17 cellular contexts compared by ENCODE assay signal in genomic region chr6:88867841-88868558, GRCh38.
DNase-seq lines count a peak whose midpoint lies in the region; ATAC-seq and TF ChIP-seq lines count a peak whose summit lies in the region.
"Had no signal": no experiment of that assay in that cellular context is flagged by ENCODE, and none has a peak within 500 bp of the region (broad histone marks: within the 10 kb centered on the region; RNA-seq: fewer than 3 reads in every experiment).

No MANE protein-coding gene starts in this region.

- H3K36me3 Mint-ChIP-seq in activated T-cell treated with anti-CD3 and anti-CD28 coated beads, Interleukin-2, amount 50 U/mL, for 72 hours (ENCODE audit: insufficient read depth in 2 of 2), result peaks cover 2% of the 10 kb centered on the region in 2 donors
- peaks cover 2% of the 10 kb centered on the region for H3K36me3 Mint-ChIP-seq in activated T-cell treated with anti-CD3 and anti-CD28 coated beads, Interleukin-2, amount 50 U/mL, for 4 hours (ENCODE audit: insufficient read depth)
- peaks cover 23 to 34% of the 10 kb centered on the region in 2 donors for H3K36me3 Mint-ChIP-seq in stimulated activated naive B cell treated with anti-CD40 and anti-IgM and Interleukin-4, amounts not matched to agents 10 μg/mL and 1 μg/mL and 100 μg/mL, for 72 hours
- H3K36me3 Mint-ChIP-seq: type B pancreatic cell had no signal

- H3K36me3 ChIP-seq in RWPE2 (ENCODE audit: low read depth), result no peaks in the 10 kb centered on the region; the same call in 1 of the 2 replicates
- H3K36me3 ChIP-seq: pancreas had no signal

- peaks cover 17% of the 10 kb centered on the region for H3K4me1 ChIP-seq in RWPE2 (ENCODE audit: insufficient read depth, poor library complexity, severe bottlenecking)
- H3K4me1 ChIP-seq: pancreas had no signal

- TF ChIP-seq CTCF in RWPE2 (IDR thresholded peaks at IDR 0.05; ENCODE audit: poor library complexity, severe bottlenecking), result no peak
- TF ChIP-seq CTCF in fibroblast of pulmonary artery (IDR thresholded peaks at IDR 0.05; ENCODE audit: low read length, missing control alignments), result no peak
- no peak for TF ChIP-seq CTCF in GM13977 (IDR thresholded peaks at IDR 0.05; ENCODE audit: extremely low read depth, insufficient read depth, missing control alignments)

- H3K4me3 ChIP-seq in RWPE2 (ENCODE audit: severe bottlenecking) (no peak overlapping the region), fibroblast of pulmonary artery (replicated peaks; ENCODE audit: low read depth, low read length) (no peak overlapping the region)
- H3K4me3 ChIP-seq: pancreas had no signal

- H3K27ac Mint-ChIP-seq in activated T-cell treated with anti-CD3 and anti-CD28 coated beads, Interleukin-2, amount 50 U/mL, for 72 hours, result peak overlapping the region; percentile 9
- H3K27ac Mint-ChIP-seq in stimulated activated naive B cell treated with anti-CD40 and anti-IgM and Interleukin-4, amounts not matched to agents 10 μg/mL and 1 μg/mL and 100 μg/mL, for 72 hours, result peak overlapping the region; percentile 74
- H3K27ac Mint-ChIP-seq: type B pancreatic cell had no signal

- DNase-seq in activated T-cell treated with anti-CD3 and anti-CD28 coated beads, Interleukin-2, amount 50 U/mL, for 72 hours, result no peak
- no peak for DNase-seq in activated T-cell treated with anti-CD3 and anti-CD28 coated beads, Interleukin-2, amount 50 U/mL, for 4 hours
- DNase-seq in RWPE2 (ENCODE audit: low spot score) (no peak), fibroblast of pulmonary artery (ENCODE audit: low read depth) (peak; percentile 17), GM13977 (ENCODE audit: low spot score) (no peak), NCI-H1417 (lab: John Stamatoyannopoulos, UW) (no peak), medulla oblongata (ENCODE audit: extremely low spot score) (no peak)
- DNase-seq in stimulated activated naive B cell treated with anti-CD40 and anti-IgM and Interleukin-4, amounts not matched to agents 10 μg/mL and 1 μg/mL and 100 μg/mL, for 72 hours, result no peak
- DNase-seq: 8988T; activated CD4-positive, alpha-beta T cell treated with anti-CD3 and anti-CD28 coated beads, Interleukin-2, amount 50 U/mL, for 4 hours; activated naive CD4-positive, alpha-beta T cell treated with Interleukin-2 at 50 U/mL for 16 hours; COR-L47; NCI-H1048; NCI-H510A; pancreas had no signal

- H3K27me3 ChIP-seq in RWPE2 (ENCODE audit: insufficient read depth, poor library complexity, severe bottlenecking), result no peaks in the 10 kb centered on the region
- H3K27me3 ChIP-seq: pancreas had no signal

- no peak for ATAC-seq in activated T-cell treated with anti-CD3 and anti-CD28 coated beads, Interleukin-2, amount 50 U/mL, for 72 hours (replicated peaks in 1 of 2)
- no peak for ATAC-seq in activated T-cell treated with anti-CD3 and anti-CD28 coated beads, Interleukin-2, amount 50 U/mL, for 4 hours
- ATAC-seq in RWPE2 (ENCODE audit: low read depth), result peak; percentile 98
- no peak for ATAC-seq in stimulated activated naive B cell treated with anti-CD40 and anti-IgM and Interleukin-4, amounts not matched to agents 10 μg/mL and 1 μg/mL and 100 μg/mL, for 72 hours (replicated peaks)
- ATAC-seq: Panc1, pancreas had no signal

- peak overlapping the region; percentile 26 for H3K27ac ChIP-seq in RWPE2 (ENCODE audit: poor library complexity, severe bottlenecking)
- H3K27ac ChIP-seq: pancreas had no signal

- in situ Hi-C loops in GM13977 (cut with MboI; ENCODE audit: low pct_unique_long_range_greater_than_20kb, low sequenced_read_pairs, unreplicated experiment), result loop anchor here (25.0 kb wide), 1 partner anchor 931 kb away; no protein-coding TSS in a partner anchor

- no peaks in the 10 kb centered on the region for H3K9me3 Mint-ChIP-seq in activated T-cell treated with anti-CD3 and anti-CD28 coated beads, Interleukin-2, amount 50 U/mL, for 72 hours
- H3K9me3 Mint-ChIP-seq in activated T-cell treated with anti-CD3 and anti-CD28 coated beads, Interleukin-2, amount 50 U/mL, for 4 hours, result no peaks in the 10 kb centered on the region
- no peaks in the 10 kb centered on the region for H3K9me3 Mint-ChIP-seq in stimulated activated naive B cell treated with anti-CD40 and anti-IgM and Interleukin-4, amounts not matched to agents 10 μg/mL and 1 μg/mL and 100 μg/mL, for 72 hours
- H3K9me3 Mint-ChIP-seq: type B pancreatic cell had no signal

- H3K4me1 Mint-ChIP-seq in activated T-cell treated with anti-CD3 and anti-CD28 coated beads, Interleukin-2, amount 50 U/mL, for 72 hours (ENCODE audit: low read depth), result peaks cover 35% of the 10 kb centered on the region
- peaks cover 26% of the 10 kb centered on the region for H3K4me1 Mint-ChIP-seq in activated T-cell treated with anti-CD3 and anti-CD28 coated beads, Interleukin-2, amount 50 U/mL, for 4 hours (ENCODE audit: low read depth)
- peaks cover 16 to 37% of the 10 kb centered on the region in 2 donors for H3K4me1 Mint-ChIP-seq in stimulated activated naive B cell treated with anti-CD40 and anti-IgM and Interleukin-4, amounts not matched to agents 10 μg/mL and 1 μg/mL and 100 μg/mL, for 72 hours

- no peaks in the 10 kb centered on the region for H3K9me3 ChIP-seq in RWPE2 (ENCODE audit: severe bottlenecking)
- H3K9me3 ChIP-seq: pancreas had no signal

- no peak overlapping the region for H3K4me3 Mint-ChIP-seq in activated T-cell treated with anti-CD3 and anti-CD28 coated beads, Interleukin-2, amount 50 U/mL, for 72 hours
- no peak overlapping the region for H3K4me3 Mint-ChIP-seq in activated T-cell treated with anti-CD3 and anti-CD28 coated beads, Interleukin-2, amount 50 U/mL, for 4 hours
- no peak overlapping the region for H3K4me3 Mint-ChIP-seq in stimulated activated naive B cell treated with anti-CD40 and anti-IgM and Interleukin-4, amounts not matched to agents 10 μg/mL and 1 μg/mL and 100 μg/mL, for 72 hours
- H3K4me3 Mint-ChIP-seq: type B pancreatic cell had no signal

- no peaks in the 10 kb centered on the region for H3K27me3 Mint-ChIP-seq in activated T-cell treated with anti-CD3 and anti-CD28 coated beads, Interleukin-2, amount 50 U/mL, for 72 hours (ENCODE audit: low read depth)
- H3K27me3 Mint-ChIP-seq in activated T-cell treated with anti-CD3 and anti-CD28 coated beads, Interleukin-2, amount 50 U/mL, for 4 hours (ENCODE audit: low read depth), result no peaks in the 10 kb centered on the region
- H3K27me3 Mint-ChIP-seq in stimulated activated naive B cell treated with anti-CD40 and anti-IgM and Interleukin-4, amounts not matched to agents 10 μg/mL and 1 μg/mL and 100 μg/mL, for 72 hours, result no peaks in the 10 kb centered on the region
- H3K27me3 Mint-ChIP-seq: type B pancreatic cell had no signal
